8 cellular contexts compared by ENCODE assay signal in the genomic region with DNA sequence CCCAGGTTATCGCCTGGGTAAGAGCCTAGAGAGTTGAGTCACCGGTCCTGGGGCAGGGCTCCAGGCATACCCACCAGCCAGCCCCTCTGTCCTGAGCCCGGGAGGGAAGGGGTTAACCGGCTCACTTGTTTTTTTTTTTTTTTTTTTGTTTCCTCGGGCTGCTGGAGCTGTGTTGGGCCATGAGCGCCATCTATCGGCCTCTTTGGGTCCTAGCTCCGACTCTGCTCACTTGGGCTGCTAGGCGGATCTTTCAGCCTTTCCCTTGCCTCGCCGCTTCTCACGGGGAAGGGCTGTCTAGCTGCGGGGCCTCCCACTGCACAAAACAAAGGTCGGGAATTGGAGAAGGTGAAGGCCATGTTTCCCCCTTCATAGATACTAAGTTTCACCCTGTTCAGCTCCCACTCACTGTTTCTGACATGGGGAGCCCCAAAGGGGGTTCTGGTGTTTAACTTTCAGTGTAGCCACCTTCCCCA. TPM values are rescaled to one million over a fixed set of nuclear protein-coding genes. Genes with fewer than 3 reads are reported as not detected.
A peak's percentile ranks its signal among the peaks of the same experiment; 100 is the strongest.
DNase-seq lines count a peak whose midpoint lies in the region; ATAC-seq, FAIRE-seq and TF ChIP-seq lines count a peak whose summit lies in the region.

No MANE protein-coding gene starts in this region.

- peak; percentile 80 for DNase-seq in AG10803 (ENCODE audit: low read depth)
- peak; percentile 66 for DNase-seq in GM19239 (ENCODE audit: insufficient read length, low spot score)
- DNase-seq in NCI-H1105 (lab: John Stamatoyannopoulos, UW) = peak; percentile 46
- DNase-seq in SKM-1 treated with dmso at 0.1 percent for 144 hours (lab: John Stamatoyannopoulos, UW; ENCODE audit: unreplicated experiment) = peak; percentile 64
- DNase-seq in activated naive CD4-positive, alpha-beta T cell treated with anti-CD3 and anti-CD28 coated beads, Interleukin-2, amount 50 U/mL, for 72 hours (ENCODE audit: low spot score in 2 of 2) = peak; percentile 68 to 76
- peak; percentile 88 for DNase-seq in Right ventricle myocardium inferior (ENCODE audit: missing footprints)
- peak; percentile 57 to 97 (median 75) for DNase-seq in posterior cingulate gyrus
- DNase-seq in upper lobe of right lung = peak; percentile 85

- no peak overlapping the region for H3K27ac Mint-ChIP-seq in activated naive CD4-positive, alpha-beta T cell treated with anti-CD3 and anti-CD28 coated beads, Interleukin-2, amount 50 U/mL, for 72 hours

- H3K4me3 ChIP-seq in AG10803 (ENCODE audit: low read length) = no peak overlapping the region
- H3K4me3 ChIP-seq in upper lobe of right lung = no peak overlapping the region

- H3K9me3 Mint-ChIP-seq in activated naive CD4-positive, alpha-beta T cell treated with anti-CD3 and anti-CD28 coated beads, Interleukin-2, amount 50 U/mL, for 72 hours = no peaks in the 10 kb centered on the region

- H3K27ac ChIP-seq in upper lobe of right lung = no peak overlapping the region

- intact Hi-C loops in Right ventricle myocardium inferior (cut with DNase I) = no loop called here
- intact Hi-C loops in posterior cingulate gyrus (cut with DNase I) = loop anchor here (1.0 to 10.0 kb wide), 4 partner anchors 159 to 464 kb away; partner anchors contain the start of genes CALCOCO1 and HOXC5
- intact Hi-C loops in upper lobe of right lung (cut with DNase I) = no loop called here

- peak; percentile 60 for FAIRE-seq in GM19239 (lab: Jason Lieb, UNC)

- H3K36me3 ChIP-seq in upper lobe of right lung = no peaks in the 10 kb centered on the region

- peak; percentile 90 for TF ChIP-seq CTCF in AG10803 (conservative IDR thresholded peaks at IDR 0.05; ENCODE audit: low read length)
- TF ChIP-seq CTCF in upper lobe of right lung (IDR thresholded peaks at IDR 0.05) = peak; percentile 74

- peaks cover 30% of the 10 kb centered on the region for H3K27me3 ChIP-seq in upper lobe of right lung

- peaks cover 11% of the 10 kb centered on the region in 2 donors for H3K36me3 Mint-ChIP-seq in activated naive CD4-positive, alpha-beta T cell treated with anti-CD3 and anti-CD28 coated beads, Interleukin-2, amount 50 U/mL, for 72 hours

- H3K4me1 ChIP-seq in upper lobe of right lung = peaks cover 7% of the 10 kb centered on the region

- no peaks in the 10 kb centered on the region for H3K9me3 ChIP-seq in upper lobe of right lung

- peak; percentile 43 to 63 for ATAC-seq in activated naive CD4-positive, alpha-beta T cell treated with anti-CD3 and anti-CD28 coated beads, Interleukin-2, amount 50 U/mL, for 72 hours
- ATAC-seq in Right ventricle myocardium inferior (peak; percentile 55), upper lobe of right lung (peak; percentile 80)

RNA-seq across cellular contexts. Expression of gene SMUG1, which starts 2.8 kb away (rescaled TPM):
- total RNA-seq in activated naive CD4-positive, alpha-beta T cell treated with anti-CD3 and anti-CD28 coated beads, Interleukin-2, amount 50 U/mL, for 72 hours = 10 to 100 TPM; 18.0 to 25.9 TPM
- total RNA-seq in Right ventricle myocardium inferior (17.6 TPM), upper lobe of right lung (22.7 TPM)
